ENCODE assay signal across 14 cellular contexts in the genomic region with DNA sequence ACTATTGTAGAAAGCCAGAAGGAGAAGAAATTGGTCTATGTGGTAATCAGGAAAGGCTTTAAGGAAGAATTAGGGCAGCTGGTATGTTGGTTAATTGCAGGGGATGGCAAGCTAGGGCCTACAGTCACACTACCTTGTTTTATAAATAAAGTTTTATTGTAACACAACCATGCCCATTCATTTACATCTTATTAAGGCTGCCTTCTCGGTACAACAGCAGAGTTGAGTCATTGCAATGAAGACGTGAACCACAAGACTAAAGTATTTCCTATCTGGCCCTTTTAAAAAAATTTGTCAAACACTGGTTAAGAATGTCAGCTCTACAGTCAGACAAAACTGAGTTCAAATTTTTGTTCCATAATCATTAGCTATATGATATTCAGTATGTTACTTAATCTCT.
"Had no signal": no experiment of that assay in that cellular context is flagged by ENCODE, and none has a peak within 500 bp of the region (broad histone marks: within the 10 kb centered on the region; RNA-seq: fewer than 3 reads in every experiment).

No MANE protein-coding gene starts in this region.

- H3K27ac ChIP-seq: adrenal gland, left lung, neural progenitor cell, psoas muscle, VCaP had no signal

- H3K27me3 ChIP-seq: adrenal gland, left lung, neural progenitor cell had no signal

- DNase-seq: activated CD4-positive, alpha-beta memory T cell treated with anti-CD3 and anti-CD28 coated beads, Interleukin-2, amount 10 ng/mL, durations not matched to agents 7 days and 5 days; activated effector memory CD4-positive, alpha-beta T cell treated with anti-CD3 and anti-CD28 coated beads, Interleukin-2, amount 50 U/mL, for 16 hours; activated T-cell treated with anti-CD3 and anti-CD28 coated beads, Interleukin-2, amount 50 U/mL, for 48 hours; adrenal gland; foreskin fibroblast; hippocampal formation; kidney; left lung; mammary epithelial cell; psoas muscle; stimulated activated CD4-positive, alpha-beta T cell treated with anti-CD3 and anti-CD28 coated beads, Interleukin-1b, Interleukin-23, amount 100 ng/mL, for 48 hours; stimulated activated naive CD8-positive, alpha-beta T cell treated with anti-CD3 and anti-CD28 coated beads, Interleukin-15, amount 100 ng/mL, for 72 hours had no signal

- H3K4me3 ChIP-seq: adrenal gland, left lung, neural progenitor cell, psoas muscle had no signal
